ENCODE assay signal across 26 cellular contexts in genomic region chr1:226593541-226593940, GRCh38. TPM values are rescaled to one million over a fixed set of nuclear protein-coding genes. Genes with fewer than 3 reads are reported as not detected.
"Had no signal": no experiment of that assay in that cellular context is flagged by ENCODE, and none has a peak within 500 bp of the region (broad histone marks: within the 10 kb centered on the region; RNA-seq: fewer than 3 reads in every experiment).

No MANE protein-coding gene starts in this region.

- H3K27ac ChIP-seq: HL-60, KMS-11, RWPE1 had no signal

- ATAC-seq: K562, T-cell had no signal

- H3K9ac ChIP-seq: KMS-11, SK-N-SH had no signal

- FAIRE-seq: HTR-8/SVneo, K562 had no signal

- DNase-seq: Kasumi-1, MM.1S, NCI-H1048, NCI-H1105, NCI-H1417, NCI-H1436 treated with DMSO at 0.1 percent for 48 hours, NCI-H1694, NCI-H187 treated with DMSO at 0.1 percent for 48 hours, NCI-H2029 treated with DMSO at 0.1 percent for 48 hours, NCI-H2171 treated with DMSO at 0.1 percent for 48 hours, NCI-H345, NCI-H510A, NCI-H524 treated with DMSO at 0.1 percent for 48 hours, NCI-H69, NCI-H774, SHP77, SK-N-SH, SW 1271, T-cell had no signal

- H3K4me3 ChIP-seq: K562 had no signal

- H3K4me2 ChIP-seq: KMS-11, SK-N-SH had no signal

RNA-seq across cellular contexts. Expression of gene STUM, which starts 45.0 kb away (rescaled TPM):
- total RNA-seq: K562, M059J had no signal
- polyA plus RNA-seq: IgD-negative memory B cell, K562, SK-N-SH had no signal
